15 cellular contexts compared by ENCODE assay signal in genomic region chr18:9354256-9354655, GRCh38. TPM values are rescaled to one million over a fixed set of nuclear protein-coding genes. Genes with fewer than 3 reads are reported as not detected.
DNase-seq lines count a peak whose midpoint lies in the region; ATAC-seq and TF ChIP-seq lines count a peak whose summit lies in the region.
"Had no signal": no experiment of that assay in that cellular context is flagged by ENCODE, and none has a peak within 500 bp of the region (broad histone marks: within the 10 kb centered on the region; RNA-seq: fewer than 3 reads in every experiment).

No MANE protein-coding gene starts in this region.

- DNase-seq in psoas muscle (no peak), WTC11 (ENCODE audit: low spot score) (no peak), H9 (no peak), 8988T (no peak), posterior vena cava (ENCODE audit: low spot score) (no peak)
- DNase-seq: activated CD4-positive, alpha-beta T cell treated with anti-CD3 and anti-CD28 coated beads, Interleukin-2, amount 50 U/mL, for 4 hours; hypothalamus; NCI-H2081; testis had no signal

- 24 to 58% (median 24%) methylated on average over 1 of the region's 1 CpG for WGBS in psoas muscle, 3 donors
- no CpG with 5 or more reads among the region's 1 CpG for WGBS in H9 (ENCODE audit: extremely low coverage, insufficient read length, low lambda C conversion rate)

- H2AFZ ChIP-seq in H9 (ENCODE audit: low read length): no peak overlapping the region

- no peak overlapping the region for H3K23ac ChIP-seq in H9 (ENCODE audit: insufficient read length, low read depth, low read length)

- no peak overlapping the region for H3K4ac ChIP-seq in H9 (ENCODE audit: low read depth, low read length)

- no peaks in the 10 kb centered on the region for H3K27me3 Mint-ChIP-seq in WTC11 (ENCODE audit: low read depth)
- H3K27me3 Mint-ChIP-seq in H9 (ENCODE audit: low read depth): no peaks in the 10 kb centered on the region

- H2BK20ac ChIP-seq in H9 (ENCODE audit: low read depth, low read length, poor library complexity, severe bottlenecking): no peak overlapping the region

- H2AK5ac ChIP-seq in H9 (ENCODE audit: insufficient read length, low read length): no peak overlapping the region

- no peaks in the 10 kb centered on the region for H3K79me1 ChIP-seq in H9 (ENCODE audit: insufficient read depth, low read depth, low read length, poor library complexity, severe bottlenecking)

- H2BK12ac ChIP-seq in H9 (ENCODE audit: insufficient read length, low read depth, low read length): no peak overlapping the region

- no peak overlapping the region for H3K4me3 Mint-ChIP-seq in WTC11
- no peak overlapping the region for H3K4me3 Mint-ChIP-seq in H9
- H3K4me3 Mint-ChIP-seq: neural crest cell had no signal

- H4K8ac ChIP-seq in H9 (replicated peaks; ENCODE audit: insufficient read length, low read depth, low read length): no peak overlapping the region

- TF ChIP-seq CTCF in psoas muscle (IDR thresholded peaks at IDR 0.05) (no peak), WTC11 (IDR thresholded peaks at IDR 0.05) (no peak), H9 (conservative IDR thresholded peaks at IDR 0.05) (no peak)

- H2BK15ac ChIP-seq in H9 (ENCODE audit: low read depth, low read length): no peak overlapping the region

- H3K27me3 ChIP-seq in psoas muscle (ENCODE audit: insufficient read depth in 3 of 3, low read length in 2 of 3) (no peaks in the 10 kb centered on the region), H9 (ENCODE audit: insufficient read depth, low read length) (no peaks in the 10 kb centered on the region)
- H3K27me3 ChIP-seq: cardiac muscle cell, testis had no signal

- H3K9ac ChIP-seq in H9 (ENCODE audit: extremely low read depth, insufficient read length, low read length): no peak overlapping the region

- CTCF ChIA-PET in WTC11 (lab: Charles Lee): no interaction called here

- no peak overlapping the region for H3K4me2 ChIP-seq in H9 (ENCODE audit: insufficient read depth, insufficient read length, low read length)

- no peak overlapping the region for H3T11ph ChIP-seq in H9 (ENCODE audit: low read length)

- no peak overlapping the region for H3K18ac ChIP-seq in H9 (ENCODE audit: insufficient read length, low read depth, low read length)

- POLR2A ChIA-PET in WTC11 (lab: Charles Lee): no interaction called here

- no peak overlapping the region for H3K14ac ChIP-seq in H9 (ENCODE audit: insufficient read depth, low read length)

- H3K4me1 ChIP-seq in psoas muscle (peaks cover 8% of the 10 kb centered on the region), H9 (ENCODE audit: insufficient read depth, low read length) (no peaks in the 10 kb centered on the region)
- H3K4me1 ChIP-seq: testis had no signal

- no peaks in the 10 kb centered on the region for H4K20me1 ChIP-seq in H9 (ENCODE audit: control insufficient read depth, insufficient read depth, insufficient read length)

- no peaks in the 10 kb centered on the region for H3K23me2 ChIP-seq in H9 (ENCODE audit: insufficient read length, low read depth, low read length, poor library complexity, severe bottlenecking)

- H3K9me3 ChIP-seq in psoas muscle: no peaks in the 10 kb centered on the region
- no peaks in the 10 kb centered on the region for H3K9me3 ChIP-seq in H9 (ENCODE audit: control insufficient read depth, low read depth, low read length)
- H3K9me3 ChIP-seq: testis had no signal

- intact Hi-C loops in psoas muscle (cut with DNase I) (no loop called here), posterior vena cava (cut with DNase I) (no loop called here)

- H3K56ac ChIP-seq in H9 (ENCODE audit: insufficient read length, low read depth, low read length): no peak overlapping the region

- H3K4me3 ChIP-seq in psoas muscle: peak overlapping the region; percentile 26
- H3K4me3 ChIP-seq: cardiac muscle cell, K562, testis had no signal

- H3K36me3 Mint-ChIP-seq in WTC11 (no peaks in the 10 kb centered on the region), H9 (ENCODE audit: insufficient read depth in 1 of 3, low read depth in 3 of 3) (peaks cover 0 to 5% (median 0%) of the 10 kb centered on the region in 3 experiments; a peak in 1 of 7 replicates)

- no peak overlapping the region for H2BK5ac ChIP-seq in H9 (ENCODE audit: insufficient read length, low read length)

- H3K4me1 Mint-ChIP-seq in WTC11 (no peaks in the 10 kb centered on the region), H9 (no peaks in the 10 kb centered on the region)
- H3K4me1 Mint-ChIP-seq: neural crest cell had no signal

- peaks cover 4% of the 10 kb centered on the region; the same call in 1 of the 2 replicates for H3K9me3 Mint-ChIP-seq in WTC11
- no peaks in the 10 kb centered on the region for H3K9me3 Mint-ChIP-seq in H9
- H3K9me3 Mint-ChIP-seq: neural crest cell had no signal

- H3K27ac ChIP-seq in psoas muscle (no peak overlapping the region), H9 (ENCODE audit: insufficient read length, low read depth, low read length) (no peak overlapping the region)
- H3K27ac ChIP-seq: cardiac muscle cell, testis had no signal

- H4K5ac ChIP-seq in H9 (ENCODE audit: insufficient read length, low read depth, low read length): no peak overlapping the region

- no peaks in the 10 kb centered on the region for H3K36me3 ChIP-seq in psoas muscle (ENCODE audit: insufficient read depth in 1 of 2, low read depth in 1 of 2)
- H3K36me3 ChIP-seq: cardiac muscle cell had no signal

- ATAC-seq in GM18517 (IDR thresholded peaks at IDR 0.05; ENCODE audit: unreplicated experiment) (peak; percentile 47), GM21786 (IDR thresholded peaks at IDR 0.05; ENCODE audit: unreplicated experiment) (peak; percentile 61), HG03575 (IDR thresholded peaks at IDR 0.05; ENCODE audit: extremely low read depth, insufficient number of reproducible peaks, low FRiP score, unreplicated experiment) (peak; percentile 33), psoas muscle (peak; percentile 71 to 97 (median 81)), WTC11 (no peak)
- ATAC-seq: K562 had no signal

- H4K91ac ChIP-seq in H9 (ENCODE audit: insufficient read length, low read depth, low read length): no peak overlapping the region

- H3K79me2 ChIP-seq in H9 (ENCODE audit: insufficient read depth, low read length): no peaks in the 10 kb centered on the region

- H2BK120ac ChIP-seq in H9 (ENCODE audit: low read depth, low read length, poor library complexity, severe bottlenecking): no peak overlapping the region

- H3K27ac Mint-ChIP-seq in WTC11: no peak overlapping the region
- H3K27ac Mint-ChIP-seq in H9: no peak overlapping the region

TF ChIP-seq in WTC11, 78 proteins besides CTCF, POLR2A, EP300 and RAD21 (continues in another document):
- TF ChIP-seq ATF2 (CRISPR knock-in tag; IDR thresholded peaks at IDR 0.05; ENCODE audit: borderline replicate concordance, low read depth) (no peak), CREM (CRISPR knock-in tag; IDR thresholded peaks at IDR 0.05) (no peak), NR1H2 (CRISPR knock-in tag; IDR thresholded peaks at IDR 0.05) (no peak), MLX (CRISPR knock-in tag; IDR thresholded peaks at IDR 0.05) (no peak), JUN (CRISPR knock-in tag; IDR thresholded peaks at IDR 0.05) (no peak), PRRX2 (CRISPR knock-in tag; IDR thresholded peaks at IDR 0.05) (no peak), FOXP1 (CRISPR knock-in tag; IDR thresholded peaks at IDR 0.05; ENCODE audit: borderline replicate concordance) (no peak), E2F5 (CRISPR knock-in tag; IDR thresholded peaks at IDR 0.05) (no peak), EMX1 (CRISPR knock-in tag; IDR thresholded peaks at IDR 0.05) (no peak), FOXK1 (CRISPR knock-in tag; IDR thresholded peaks at IDR 0.05) (no peak), ATF3 (CRISPR knock-in tag; conservative IDR thresholded peaks at IDR 0.05) (no peak), TCF7 (CRISPR knock-in tag; IDR thresholded peaks at IDR 0.05; ENCODE audit: low read depth) (no peak), TEAD1 (CRISPR knock-in tag; IDR thresholded peaks at IDR 0.05) (no peak), NR2C2 (CRISPR knock-in tag; IDR thresholded peaks at IDR 0.05) (no peak), TEAD4 (CRISPR knock-in tag; IDR thresholded peaks at IDR 0.05) (no peak)

RNA-seq across cellular contexts. Expression of gene TWSG1, which starts 19.7 kb away (rescaled TPM):
- total RNA-seq in psoas muscle: 1 to 10 TPM; 6.2 to 8.5 (median 7.7) TPM
- 1 to 10 TPM; 3.6 to 7.0 (median 3.9) TPM for polyA plus RNA-seq in psoas muscle
- 18.2 to 19.3 TPM (median 18.3 TPM) in 3 replicates for total RNA-seq in WTC11 (2021)
- 25.7 and 27.4 TPM in 2 replicates for total RNA-seq in H9 (2021)
- 10 to 100 TPM; 69.0 to 96.6 TPM for total RNA-seq in posterior vena cava
